In genomic region chr7:108003591-108003935, GRCh38 we compare ENCODE assay signal across 8 cellular contexts. TPM values are rescaled to one million over a fixed set of nuclear protein-coding genes. Genes with fewer than 3 reads are reported as not detected.
DNase-seq lines count a peak whose midpoint lies in the region; ATAC-seq and TF ChIP-seq lines count a peak whose summit lies in the region.

No MANE protein-coding gene starts in this region.

- peaks cover 6% of the 10 kb centered on the region for H3K36me3 Mint-ChIP-seq in natural killer cell treated with Interleukin-12 subunit alpha and Interleukin-12 subunit beta and Interleukin-15 and Interleukin-18, amount 100 ng/mL, for 72 hours

- H3K4me3 Mint-ChIP-seq in natural killer cell treated with Interleukin-12 subunit alpha and Interleukin-12 subunit beta and Interleukin-15 and Interleukin-18, amount 100 ng/mL, for 72 hours, result peak overlapping the region; percentile 4

- no peak for DNase-seq in AG04449 (ENCODE audit: low read depth, low spot score)
- DNase-seq in MG63, result no peak
- no peak for DNase-seq in natural killer cell treated with Interleukin-12 subunit alpha and Interleukin-12 subunit beta and Interleukin-15 and Interleukin-18, amount 100 ng/mL, for 72 hours (ENCODE audit: low spot score)
- DNase-seq in nucleus accumbens (lab: John Stamatoyannopoulos, UW), result no peak
- no peak for DNase-seq in T-helper 2 cell
- DNase-seq in midbrain (lab: John Stamatoyannopoulos, UW), result no peak

- H3K36me3 ChIP-seq in MG63, result no peaks in the 10 kb centered on the region
- H3K36me3 ChIP-seq in endocrine pancreas (ENCODE audit: control insufficient read depth, insufficient read depth, low read length), result no peaks in the 10 kb centered on the region

- CTCF ChIA-PET in AG04449 (lab: Yijun Ruan, JAX), result interaction anchor here (1.1 to 5.8 kb wide), 4 partner anchors 9 to 141 kb away, joined by 3 to 32 read pairs (median 4); no protein-coding TSS in a partner anchor

- no peaks in the 10 kb centered on the region for H3K9me3 Mint-ChIP-seq in natural killer cell treated with Interleukin-12 subunit alpha and Interleukin-12 subunit beta and Interleukin-15 and Interleukin-18, amount 100 ng/mL, for 72 hours

- no peaks in the 10 kb centered on the region for H3K27me3 ChIP-seq in MG63
- no peaks in the 10 kb centered on the region for H3K27me3 ChIP-seq in endocrine pancreas (ENCODE audit: control insufficient read depth, insufficient read depth, low read length)

- H3K27me3 Mint-ChIP-seq in natural killer cell treated with Interleukin-12 subunit alpha and Interleukin-12 subunit beta and Interleukin-15 and Interleukin-18, amount 100 ng/mL, for 72 hours, result peaks cover 39% of the 10 kb centered on the region in 2 donors

- H3K4me1 ChIP-seq in endocrine pancreas (ENCODE audit: control insufficient read depth, insufficient read depth, low read length), result peaks cover 4% of the 10 kb centered on the region

- H3K9ac ChIP-seq in endocrine pancreas (ENCODE audit: control insufficient read depth, insufficient read depth, low read length), result peak overlapping the region; percentile 49

- POLR2A ChIA-PET in AG04449 (lab: Yijun Ruan, JAX), result interaction anchor here (2.9 kb wide), 1 partner anchor 11 kb away, joined by 12 read pairs; no protein-coding TSS in a partner anchor

- H3K9me3 ChIP-seq in MG63 (no peaks in the 10 kb centered on the region), endocrine pancreas (ENCODE audit: control insufficient read depth, low read length) (no peaks in the 10 kb centered on the region)

- no peak for TF ChIP-seq CTCF in AG04449 (IDR thresholded peaks at IDR 0.05; ENCODE audit: insufficient read depth, low read length, missing control alignments)

- no peak for ATAC-seq in natural killer cell treated with Interleukin-12 subunit alpha and Interleukin-12 subunit beta and Interleukin-15 and Interleukin-18, amount 100 ng/mL, for 72 hours
- no peak for ATAC-seq in HG02763 (IDR thresholded peaks at IDR 0.05; ENCODE audit: unreplicated experiment)

- H3K4me1 Mint-ChIP-seq in natural killer cell treated with Interleukin-12 subunit alpha and Interleukin-12 subunit beta and Interleukin-15 and Interleukin-18, amount 100 ng/mL, for 72 hours (ENCODE audit: low read depth in 2 of 2), result peaks cover 0 to 4% of the 10 kb centered on the region in 2 donors

- peak overlapping the region; percentile 82 for H3K4me3 ChIP-seq in AG04449 (ENCODE audit: low read depth, low read length)
- peak overlapping the region; percentile 68 for H3K4me3 ChIP-seq in MG63
- peak overlapping the region; percentile 40 for H3K4me3 ChIP-seq in endocrine pancreas (ENCODE audit: control insufficient read depth, insufficient read depth, low read length)

- no peak overlapping the region for H3K27ac Mint-ChIP-seq in natural killer cell treated with Interleukin-12 subunit alpha and Interleukin-12 subunit beta and Interleukin-15 and Interleukin-18, amount 100 ng/mL, for 72 hours

RNA-seq across cellular contexts. Expression of gene LAMB1, which starts 0.6 kb away (rescaled TPM):
- 18.9 and 22.7 TPM in 2 replicates for total RNA-seq in MG63 (2014; rRNA removed; shearing (Covaris generic); ENCODE audit: low replicate concordance)
- total RNA-seq in natural killer cell treated with Interleukin-12 subunit alpha and Interleukin-12 subunit beta and Interleukin-15 and Interleukin-18, amount 100 ng/mL, for 72 hours, result not detected

Comparison
In these comparisons a context has a peak if more than half of its experiments do, and no peak if none do; other contexts are left out.
1. RNA of gene LAMB1, which starts 0.6 kb away (total RNA-seq): 18.9 to 22.7 TPM in MG63; not detected in natural killer cell treated with Interleukin-12 subunit alpha and Interleukin-12 subunit beta and Interleukin-15 and Interleukin-18, amount 100 ng/mL, for 72 hours; every median in the first group is over 10 times any median in the second.
2. Peak in every context shown above with its lines, with median percentiles within 50 percentile points of each other: H3K4me3 ChIP-seq.